ENCODE assay signal across 18 cellular contexts in genomic region chr22:40310771-40311120, GRCh38. TPM values are rescaled to one million over a fixed set of nuclear protein-coding genes. Genes with fewer than 3 reads are reported as not detected.
DNase-seq lines count a peak whose midpoint lies in the region; ATAC-seq and TF ChIP-seq lines count a peak whose summit lies in the region.
"Had no signal": no experiment of that assay in that cellular context is flagged by ENCODE, and none has a peak within 500 bp of the region (broad histone marks: within the 10 kb centered on the region; RNA-seq: fewer than 3 reads in every experiment).

No MANE protein-coding gene starts in this region.

- DNase-seq in BJ (ENCODE audit: low read depth) (no peak), T-cell (no peak), foreskin fibroblast (no peak), sciatic nerve (ENCODE audit: low spot score) (no peak), T-helper 1 cell (no peak), NCI-H345 (lab: John Stamatoyannopoulos, UW) (no peak), Ammon's horn (ENCODE audit: low spot score) (no peak)
- DNase-seq: activated CD4-positive, CD25-positive, alpha-beta regulatory T cell treated with anti-CD3 and anti-CD28 coated beads, Interleukin-2, amount 50 U/mL, for 72 hours; activated naive CD8-positive, alpha-beta T cell treated with anti-CD3 and anti-CD28 coated beads, Interleukin-2, amount 10 ng/mL, durations not matched to agents 7 days and 5 days; AML-193; H7; immature natural killer cell; NCI-H2029; occipital lobe; stimulated activated naive B cell treated with anti-CD40 and anti-IgM and Interleukin-4, amounts not matched to agents 10 μg/mL and 1 μg/mL and 100 μg/mL, for 72 hours had no signal

- intact Hi-C loops in sciatic nerve (cut with DNase I), result no loop called here

- H3K4me3 ChIP-seq in BJ (ENCODE audit: low read depth, low read length) (peak overlapping the region; percentile 24; the same call in 1 of the 2 replicates), foreskin fibroblast (ENCODE audit: low read depth in 1 of 2, low read length in 2 of 2) (peak overlapping the region; percentile 24 to 35)
- H3K4me3 ChIP-seq: lung, skin epidermis had no signal

- no peak overlapping the region for H3K4me3 Mint-ChIP-seq in T-cell
- H3K4me3 Mint-ChIP-seq: activated naive CD8-positive, alpha-beta T cell treated with anti-CD3 and anti-CD28 coated beads, Interleukin-2, amount 10 ng/mL, durations not matched to agents 7 days and 5 days; immature natural killer cell; stimulated activated naive B cell treated with anti-CD40 and anti-IgM and Interleukin-4, amounts not matched to agents 10 μg/mL and 1 μg/mL and 100 μg/mL, for 72 hours had no signal

- H3K36me3 ChIP-seq in BJ (ENCODE audit: control insufficient read depth, insufficient read depth, low read length), result peaks cover 17% of the 10 kb centered on the region

- POLR2A ChIA-PET in BJ (lab: Charles Lee), result no interaction called here
- POLR2A ChIA-PET in T-cell (lab: Charles Lee), result no interaction called here

- CTCF ChIA-PET in BJ (lab: Yijun Ruan, JAX), result no interaction called here
- CTCF ChIA-PET in T-cell (lab: Charles Lee), result no interaction called here

- H3K27ac Mint-ChIP-seq in T-cell, result peak overlapping the region; percentile 28 to 49
- H3K27ac Mint-ChIP-seq: activated naive CD8-positive, alpha-beta T cell treated with anti-CD3 and anti-CD28 coated beads, Interleukin-2, amount 10 ng/mL, durations not matched to agents 7 days and 5 days; immature natural killer cell; stimulated activated naive B cell treated with anti-CD40 and anti-IgM and Interleukin-4, amounts not matched to agents 10 μg/mL and 1 μg/mL and 100 μg/mL, for 72 hours had no signal

- H3K9me3 Mint-ChIP-seq in T-cell, result no peaks in the 10 kb centered on the region
- H3K9me3 Mint-ChIP-seq: activated naive CD8-positive, alpha-beta T cell treated with anti-CD3 and anti-CD28 coated beads, Interleukin-2, amount 10 ng/mL, durations not matched to agents 7 days and 5 days; immature natural killer cell; stimulated activated naive B cell treated with anti-CD40 and anti-IgM and Interleukin-4, amounts not matched to agents 10 μg/mL and 1 μg/mL and 100 μg/mL, for 72 hours had no signal

- peaks cover 39 to 46% (median 40%) of the 10 kb centered on the region in 3 donors for H3K4me1 Mint-ChIP-seq in T-cell

- H3K27me3 Mint-ChIP-seq in T-cell, result no peaks in the 10 kb centered on the region
- H3K27me3 Mint-ChIP-seq: activated naive CD8-positive, alpha-beta T cell treated with anti-CD3 and anti-CD28 coated beads, Interleukin-2, amount 10 ng/mL, durations not matched to agents 7 days and 5 days; stimulated activated naive B cell treated with anti-CD40 and anti-IgM and Interleukin-4, amounts not matched to agents 10 μg/mL and 1 μg/mL and 100 μg/mL, for 72 hours had no signal

- TF ChIP-seq CTCF in BJ (IDR thresholded peaks at IDR 0.05; ENCODE audit: insufficient read depth, low read depth, low read length) (no peak), foreskin fibroblast (IDR thresholded peaks at IDR 0.05; ENCODE audit: low read depth, low read length) (no peak)

- peaks cover 71% of the 10 kb centered on the region for H3K36me3 Mint-ChIP-seq in T-cell

- no peaks in the 10 kb centered on the region for H3K27me3 ChIP-seq in BJ (ENCODE audit: control insufficient read depth, insufficient read depth, low read length)

- ATAC-seq in T-cell (replicated peaks in 1 of 4) (no peak), sciatic nerve (peak; percentile 22), esophagus mucosa (no peak)

RNA-seq across cellular contexts. Expression of gene ADSL, which starts 35.6 kb away (rescaled TPM):
- 115 and 119 TPM in 2 replicates for polyA plus RNA-seq in BJ (2011; rRNA removed)
- 60.3 and 89.6 TPM in 2 replicates for polyA minus RNA-seq in BJ (2011; rRNA and poly(A)+ RNA removed)
- total RNA-seq in T-cell (10 to 100 TPM; 64.0 to 84.3 (median 75.1) TPM), sciatic nerve (32.8 TPM), esophagus mucosa (28.2 TPM)

RNA-seq across cellular contexts. Expression of gene SGSM3, which starts 59.6 kb away (rescaled TPM):
- 40.0 and 55.6 TPM in 2 replicates for polyA plus RNA-seq in BJ (2011; rRNA removed)
- 29.7 and 35.0 TPM in 2 replicates for polyA minus RNA-seq in BJ (2011; rRNA and poly(A)+ RNA removed)
- total RNA-seq in T-cell, result 100 to 1,000 TPM in 3 of 5 donors, 10 to 100 TPM in 2; 89.4 to 116 (median 101) TPM
- 55.9 TPM for total RNA-seq in sciatic nerve
- total RNA-seq in esophagus mucosa, result 32.2 TPM
